In the genomic region with DNA sequence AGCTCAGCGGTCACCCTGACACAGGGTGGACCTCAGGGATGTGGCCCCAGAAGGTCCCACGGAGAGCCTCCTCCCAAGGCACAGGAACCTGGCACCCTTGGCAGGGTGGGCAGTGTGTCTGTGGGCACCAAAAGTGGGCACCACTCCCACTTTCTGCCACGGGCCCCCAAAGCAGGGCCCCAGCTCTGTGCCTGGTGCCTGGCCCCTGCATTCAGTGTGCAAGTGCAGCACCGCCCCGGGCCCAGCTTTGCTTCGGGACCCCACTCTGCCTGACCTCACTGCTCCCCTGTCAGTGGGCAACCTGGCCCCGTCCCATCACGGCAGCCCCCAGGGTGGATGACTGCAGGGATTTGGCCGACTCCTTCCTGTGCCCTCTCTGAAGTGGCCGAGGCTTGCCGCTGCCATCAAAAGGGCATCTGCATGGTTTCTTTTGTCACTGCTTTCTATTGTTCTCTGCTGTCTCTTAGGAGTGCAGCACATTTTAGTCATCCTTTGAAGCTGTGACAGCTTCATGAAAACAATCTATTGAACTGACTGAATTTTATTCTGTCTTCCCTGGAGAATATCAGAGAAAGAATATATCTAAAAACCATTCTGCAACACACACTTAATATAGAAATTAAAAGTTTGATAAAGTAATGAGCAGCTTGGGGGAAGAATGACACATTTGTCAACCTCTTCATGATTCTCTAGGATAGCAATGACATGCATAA, we compare ENCODE assay signal across 32 cellular contexts.
"Had no signal": no experiment of that assay in that cellular context is flagged by ENCODE, and none has a peak within 500 bp of the region (broad histone marks: within the 10 kb centered on the region; RNA-seq: fewer than 3 reads in every experiment).

No MANE protein-coding gene starts in this region.

- H3K27me3 ChIP-seq: esophagus squamous epithelium, heart right ventricle, neutrophil, right atrium auricular region, suprapubic skin, transverse colon, upper lobe of right lung, vagina had no signal

- H3K4me3 Mint-ChIP-seq: effector memory CD8-positive, alpha-beta T cell; immature natural killer cell; memory B cell; naive B cell; natural killer cell treated with Interleukin-12 subunit alpha and Interleukin-12 subunit beta and Interleukin-15 and Interleukin-18, amount 100 ng/mL, for 72 hours; stimulated activated naive CD8-positive, alpha-beta T cell treated with anti-CD3 and anti-CD28 coated beads, Interleukin-15, amount 100 ng/mL, for 72 hours had no signal

- H3K9me3 Mint-ChIP-seq: effector memory CD8-positive, alpha-beta T cell; memory B cell; natural killer cell treated with Interleukin-12 subunit alpha and Interleukin-12 subunit beta and Interleukin-15 and Interleukin-18, amount 100 ng/mL, for 72 hours; stimulated activated naive CD8-positive, alpha-beta T cell treated with anti-CD3 and anti-CD28 coated beads, Interleukin-15, amount 100 ng/mL, for 72 hours had no signal

- ATAC-seq: effector memory CD8-positive, alpha-beta T cell; heart right ventricle; left ventricle myocardium superior; mucosa of descending colon; pancreas; sciatic nerve; stimulated activated naive CD8-positive, alpha-beta T cell treated with anti-CD3 and anti-CD28 coated beads, Interleukin-15, amount 100 ng/mL, for 72 hours; upper lobe of right lung had no signal

- DNase-seq: dermis blood vessel endothelial cell; effector memory CD8-positive, alpha-beta T cell; erythroblast; esophagus squamous epithelium; foreskin melanocyte; glutamatergic neuron; heart right ventricle; hypothalamus; immature natural killer cell; islet precursor cell; left ventricle myocardium superior; naive B cell; stimulated activated CD4-positive, alpha-beta T cell treated with anti-CD3 and anti-CD28 coated beads, Interleukin-12 subunit alpha, Interleukin-12 subunit beta, amount 100 ng/mL, for 4 hours; stimulated activated CD4-positive, alpha-beta T cell treated with anti-CD3 and anti-CD28 coated beads, Interleukin-1b, Interleukin-23, amount 100 ng/mL, for 48 hours; stimulated activated CD4-positive, alpha-beta T cell treated with anti-CD3 and anti-CD28 coated beads, Interleukin-4, amount 100 ng/mL, for 1 hour; stimulated activated CD8-positive, alpha-beta memory T cell treated with anti-CD3 and anti-CD28 coated beads, Interleukin-4, amount 100 ng/mL, for 48 hours; stimulated activated naive CD4-positive, alpha-beta T cell; stimulated activated naive CD8-positive, alpha-beta T cell treated with anti-CD3 and anti-CD28 coated beads, Interleukin-15, amount 100 ng/mL, for 72 hours; transverse colon; upper lobe of right lung had no signal

- H3K27ac Mint-ChIP-seq: effector memory CD8-positive, alpha-beta T cell; immature natural killer cell; memory B cell; naive B cell; natural killer cell treated with Interleukin-12 subunit alpha and Interleukin-12 subunit beta and Interleukin-15 and Interleukin-18, amount 100 ng/mL, for 72 hours; stimulated activated naive CD8-positive, alpha-beta T cell treated with anti-CD3 and anti-CD28 coated beads, Interleukin-15, amount 100 ng/mL, for 72 hours had no signal

- H3K4me1 Mint-ChIP-seq: immature natural killer cell; memory B cell; naive B cell; stimulated activated naive CD8-positive, alpha-beta T cell treated with anti-CD3 and anti-CD28 coated beads, Interleukin-15, amount 100 ng/mL, for 72 hours had no signal

- H3K36me3 Mint-ChIP-seq: immature natural killer cell; memory B cell; naive B cell; natural killer cell treated with Interleukin-12 subunit alpha and Interleukin-12 subunit beta and Interleukin-15 and Interleukin-18, amount 100 ng/mL, for 72 hours had no signal

- H3K4me3 ChIP-seq: coronary artery, esophagus squamous epithelium, heart right ventricle, lung, mucosa of descending colon, pancreas, right atrium auricular region, smooth muscle cell, suprapubic skin, transverse colon, upper lobe of right lung, vagina had no signal

- H3K27me3 Mint-ChIP-seq: effector memory CD8-positive, alpha-beta T cell; memory B cell; naive B cell; natural killer cell treated with Interleukin-12 subunit alpha and Interleukin-12 subunit beta and Interleukin-15 and Interleukin-18, amount 100 ng/mL, for 72 hours; stimulated activated naive CD8-positive, alpha-beta T cell treated with anti-CD3 and anti-CD28 coated beads, Interleukin-15, amount 100 ng/mL, for 72 hours had no signal

- H3K36me3 ChIP-seq: esophagus squamous epithelium, heart right ventricle, neutrophil, pancreas, right atrium auricular region, suprapubic skin, transverse colon, upper lobe of right lung, vagina had no signal
